In the genomic region with DNA sequence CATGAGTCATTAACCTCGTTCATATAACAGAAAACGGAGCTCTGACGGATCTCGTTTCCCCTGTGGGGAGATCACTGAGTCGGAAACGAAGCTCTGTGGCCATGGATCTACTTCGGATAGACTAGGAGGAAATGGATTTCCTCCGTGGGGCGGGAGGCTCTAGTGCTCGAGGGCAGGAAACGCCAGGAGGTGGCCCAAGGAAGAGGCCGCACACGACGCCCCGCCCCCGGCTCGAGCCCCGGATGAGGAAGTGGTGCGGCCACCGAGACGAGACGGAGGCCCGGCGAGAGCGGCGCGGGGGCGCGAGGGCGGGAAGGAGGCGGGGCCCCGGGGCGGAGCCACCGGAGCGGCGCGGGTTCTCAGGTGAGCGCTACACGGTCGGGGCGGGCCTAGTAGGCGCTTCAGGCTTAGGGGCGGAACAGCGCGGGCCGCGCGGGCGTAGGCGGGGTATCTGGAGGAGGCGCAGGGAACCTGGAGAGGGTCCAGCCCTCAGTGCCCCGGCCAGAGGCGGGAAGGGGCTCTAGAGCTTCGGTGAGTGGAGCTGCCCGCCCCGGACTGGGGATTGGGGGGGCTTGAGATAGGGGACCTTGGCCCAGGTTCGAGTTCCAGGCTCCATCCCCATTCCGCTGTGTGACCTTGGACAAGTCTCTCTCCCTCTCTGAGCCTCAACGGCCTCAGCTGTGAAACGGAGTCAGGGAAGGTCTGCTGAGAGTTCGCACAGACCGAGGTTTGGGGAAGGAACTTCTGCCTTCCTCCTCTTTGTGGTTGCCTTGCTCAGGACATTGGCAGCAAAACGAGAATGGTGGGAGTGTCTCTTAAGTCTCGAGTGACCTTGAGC, we compare ENCODE assay signal across 8 cellular contexts.
DNase-seq lines count a peak whose midpoint lies in the region; ATAC-seq lines count a peak whose summit lies in the region.

TSS of gene DEPDC5 (plus strand) at position 386 of the 838 bp plus-strand sequence. CDS start 903 bp downstream, outside the sequence.

- peak within 1 kb of the TSS; percentile 88 for H3K9ac ChIP-seq in BLaER1

- peak within 1 kb of the TSS; percentile 83 for H3K4me3 ChIP-seq in BLaER1

- peaks cover 47% of the 10 kb centered on the region for H3K4me1 ChIP-seq in BLaER1

- no peaks in the 10 kb centered on the region for H3K9me3 ChIP-seq in BLaER1

- H3K4me2 ChIP-seq in BLaER1: peak within 1 kb of the TSS; percentile 95

- ATAC-seq in GM19328 (IDR thresholded peaks at IDR 0.05; ENCODE audit: unreplicated experiment) (peak; percentile 57), HG03469 (IDR thresholded peaks at IDR 0.05; ENCODE audit: unreplicated experiment) (peak; percentile 43)

- H4K20me1 ChIP-seq in BLaER1: no peaks in the 10 kb centered on the region; the same call in 1 of the 2 replicates

- peaks cover 27% of the 10 kb centered on the region for H3K36me3 ChIP-seq in BLaER1

- peak within 1 kb of the TSS; percentile 95 for H3K27ac ChIP-seq in BLaER1

- H3K27me3 ChIP-seq in BLaER1: no peaks in the 10 kb centered on the region

- DNase-seq in NCI-H748 (lab: John Stamatoyannopoulos, UW; ENCODE audit: unreplicated experiment) (peak; percentile 92), cortex of kidney (lab: John Stamatoyannopoulos, UW) (peak; percentile 73), left kidney (ENCODE audit: low read depth, low spot score) (peak; percentile 99)
- peak; percentile 94 for DNase-seq in activated CD4-positive, alpha-beta T cell treated with anti-CD3 and anti-CD28 coated beads, Interleukin-2, amount 50 U/mL, for 1 hour
- DNase-seq in stimulated activated CD4-positive, alpha-beta T cell treated with anti-CD3 and anti-CD28 coated beads, Interleukin-2, amount 100 ng/mL, for 24 hours: peak; percentile 96 to 97

Comparison
In these comparisons a context has a peak if more than half of its experiments do, and no peak if none do; other contexts are left out.
1. Peak in every context shown above with its lines: DNase-seq, ATAC-seq, H3K4me3 ChIP-seq and H3K27ac ChIP-seq.